Comparison of ENCODE assay signal across 8 cellular contexts in the genomic region with DNA sequence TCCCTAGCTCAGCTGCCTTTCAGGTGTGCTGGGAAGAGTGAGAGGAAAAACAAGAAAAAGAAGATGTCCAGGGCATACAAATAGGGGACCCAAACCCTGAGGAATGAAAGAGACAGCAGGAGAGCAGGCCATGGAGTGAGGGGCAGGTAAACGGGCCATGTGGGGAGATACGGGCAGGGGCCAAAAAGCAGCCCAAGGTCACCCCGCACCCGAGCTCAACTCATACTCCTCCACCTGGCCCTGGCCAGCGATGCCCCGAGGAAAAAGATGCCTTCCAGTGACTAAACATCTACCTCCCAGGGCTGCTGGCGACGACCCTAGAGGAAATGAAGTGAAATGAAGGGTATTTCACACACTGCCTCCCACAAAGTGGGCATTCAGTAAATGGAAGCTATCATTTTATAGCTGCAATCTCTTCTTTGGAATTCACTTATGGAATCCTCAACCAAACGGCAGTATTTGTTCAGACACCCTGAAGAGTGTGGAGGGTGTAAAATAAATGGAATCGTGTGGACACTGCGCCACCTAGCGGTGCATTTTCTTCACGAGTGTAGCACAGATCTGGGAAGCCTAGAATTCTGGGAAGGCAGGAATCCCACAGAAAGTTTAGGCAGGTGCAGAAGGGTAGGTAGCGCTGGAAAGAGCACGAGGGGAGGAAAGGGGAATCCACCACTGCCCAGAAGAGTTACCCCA. TPM values are rescaled to one million over a fixed set of nuclear protein-coding genes. Genes with fewer than 3 reads are reported as not detected.
DNase-seq lines count a peak whose midpoint lies in the region; ATAC-seq lines count a peak whose summit lies in the region.

No MANE protein-coding gene starts in this region.

- intact Hi-C loops in left ventricle myocardium superior (cut with micrococcal nuclease): loop anchor here (10.0 kb wide), 1 partner anchor 818 kb away; no protein-coding TSS in a partner anchor

- peak; percentile 76 for DNase-seq in Daoy (ENCODE audit: low read depth)
- DNase-seq in HS-5 (ENCODE audit: low read depth): peak; percentile 14
- DNase-seq in SHP77 (lab: John Stamatoyannopoulos, UW): peak; percentile 75
- DNase-seq in anterior cingulate cortex (lab: John Stamatoyannopoulos, UW): peak in 54 of 58 donors; percentile 5 to 96 (median 57)
- peak; percentile 90 for DNase-seq in left ventricle myocardium superior
- DNase-seq in renal cortical epithelial cell (ENCODE audit: low read depth): peak; percentile 50

- ATAC-seq in left ventricle myocardium superior (peak; percentile 92), HG02763 (IDR thresholded peaks at IDR 0.05; ENCODE audit: unreplicated experiment) (no peak), HG02973 (IDR thresholded peaks at IDR 0.05; ENCODE audit: unreplicated experiment) (no peak)

RNA-seq across cellular contexts. Expression of a gene that starts 14.9 kb away (rescaled TPM):
- total RNA-seq in Daoy (2014; rRNA removed; shearing (Covaris generic)): 104 and 125 TPM in 2 replicates
- total RNA-seq in left ventricle myocardium superior (66.2 TPM), renal cortical epithelial cell (78.5 and 117 TPM in 2 replicates)

Comparison
In these comparisons a context has a peak if more than half of its experiments do, and no peak if none do; other contexts are left out.
1. DNase-seq: peak in every context shown above with its lines; median percentile 90 in left ventricle myocardium superior; 76 in Daoy; 75 in SHP77; 57 in anterior cingulate cortex; 50 in renal cortical epithelial cell; 14 in HS-5.